In genomic region chr6:129792049-129792448, GRCh38 we compare ENCODE assay signal across 1 cellular context.
TF ChIP-seq lines count a peak whose summit lies in the region.

No MANE protein-coding gene starts in this region.

TF ChIP-seq in GM23338, 12 proteins besides CTCF, POLR2A, EP300 and RAD21:
- peak; percentile 21 for TF ChIP-seq REST (IDR thresholded peaks at IDR 0.05; ENCODE audit: unreplicated experiment)
- no peak for TF ChIP-seq CREB1 (CRISPR knock-in tag; IDR thresholded peaks at IDR 0.05; ENCODE audit: low read depth)
